Comparison of ENCODE assay signal across 10 cellular contexts in genomic region chr21:14763695-14764064, GRCh38.
DNase-seq lines count a peak whose midpoint lies in the region; ATAC-seq and TF ChIP-seq lines count a peak whose summit lies in the region.
"Had no signal": no experiment of that assay in that cellular context is flagged by ENCODE, and none has a peak within 500 bp of the region (broad histone marks: within the 10 kb centered on the region; RNA-seq: fewer than 3 reads in every experiment).

No MANE protein-coding gene starts in this region.

- TF ChIP-seq CTCF in mucosa of descending colon (IDR thresholded peaks at IDR 0.05): no peak

- H3K9me3 ChIP-seq in mucosa of descending colon: no peaks in the 10 kb centered on the region

- H3K4me3 ChIP-seq in mucosa of descending colon: no peak overlapping the region

- H3K4me1 ChIP-seq in mucosa of descending colon (ENCODE audit: low read depth): no peaks in the 10 kb centered on the region

- no peaks in the 10 kb centered on the region for H3K36me3 ChIP-seq in mucosa of descending colon (ENCODE audit: low read depth)

- DNase-seq in mucosa of descending colon (peak in 1 of 3 donors; percentile 17), putamen (ENCODE audit: low spot score) (no peak), GM03348 (ENCODE audit: low spot score) (no peak), HPDE6-E6E7 (ENCODE audit: extremely low spot score) (no peak)
- no peak for DNase-seq in stimulated activated CD8-positive, alpha-beta memory T cell treated with anti-CD3 and anti-CD28 coated beads, Interleukin-4, amount 100 ng/mL, for 48 hours
- DNase-seq: activated T-cell treated with anti-CD3 and anti-CD28 coated beads, Interleukin-2, amount 50 U/mL, for 1 hour; left ventricle myocardium superior had no signal

- intact Hi-C loops in mucosa of descending colon (cut with DNase I, micrococcal nuclease): no loop called here

- ATAC-seq in GM18907 (IDR thresholded peaks at IDR 0.05; ENCODE audit: unreplicated experiment) (peak; percentile 40), HG02571 (IDR thresholded peaks at IDR 0.05; ENCODE audit: unreplicated experiment) (peak; percentile 24), HG03354 (IDR thresholded peaks at IDR 0.05; ENCODE audit: poor library complexity, severe bottlenecking, unreplicated experiment) (peak; percentile 44), mucosa of descending colon (peak; percentile 26)
